ENCODE assay signal across 10 cellular contexts in genomic region chr12:15526033-15526432, GRCh38.
A peak's percentile ranks its signal among the peaks of the same experiment; 100 is the strongest.
DNase-seq lines count a peak whose midpoint lies in the region; ATAC-seq and TF ChIP-seq lines count a peak whose summit lies in the region.
"Had no signal": no experiment of that assay in that cellular context is flagged by ENCODE, and none has a peak within 500 bp of the region (broad histone marks: within the 10 kb centered on the region; RNA-seq: fewer than 3 reads in every experiment).

No MANE protein-coding gene starts in this region.

- peak; percentile 26 for TF ChIP-seq CTCF in foreskin keratinocyte (conservative IDR thresholded peaks at IDR 0.05)

- no peak overlapping the region for H3K27ac Mint-ChIP-seq in T-helper 2 cell treated with Interferon-gamma antibody and Interleukin-4, amounts not matched to agents 5 μg/mL and 100 μg/mL, for 36 hours
- H3K27ac Mint-ChIP-seq in activated naive CD4-positive, alpha-beta T cell treated with anti-CD3 and anti-CD28 coated beads for 36 hours: no peak overlapping the region

- peak; percentile 99 for ATAC-seq in GM18873 (IDR thresholded peaks at IDR 0.05; ENCODE audit: low FRiP score, unreplicated experiment)
- ATAC-seq in HG02571 (IDR thresholded peaks at IDR 0.05; ENCODE audit: unreplicated experiment): peak; percentile 99
- peak; percentile 98 for ATAC-seq in HG03571 (IDR thresholded peaks at IDR 0.05; ENCODE audit: unreplicated experiment)
- peak; percentile 83 for ATAC-seq in foreskin keratinocyte

- no peaks in the 10 kb centered on the region for H3K27me3 ChIP-seq in foreskin keratinocyte

- peak overlapping the region; percentile 31 for H3K27ac ChIP-seq in foreskin keratinocyte
- H3K27ac ChIP-seq: spleen had no signal

- no peaks in the 10 kb centered on the region for H3K36me3 Mint-ChIP-seq in T-helper 2 cell treated with Interferon-gamma antibody and Interleukin-4, amounts not matched to agents 5 μg/mL and 100 μg/mL, for 36 hours (ENCODE audit: low read depth)
- H3K36me3 Mint-ChIP-seq in activated naive CD4-positive, alpha-beta T cell treated with anti-CD3 and anti-CD28 coated beads for 36 hours (ENCODE audit: low read depth): no peaks in the 10 kb centered on the region

- H3K9me3 Mint-ChIP-seq in T-helper 2 cell treated with Interferon-gamma antibody and Interleukin-4, amounts not matched to agents 5 μg/mL and 100 μg/mL, for 36 hours: no peaks in the 10 kb centered on the region
- H3K9me3 Mint-ChIP-seq in activated naive CD4-positive, alpha-beta T cell treated with anti-CD3 and anti-CD28 coated beads for 36 hours: peaks cover 7% of the 10 kb centered on the region

- DNase-seq in foreskin keratinocyte: peak; percentile 31 to 36
- no peak for DNase-seq in H4 (ENCODE audit: low spot score)
- no peak for DNase-seq in T-helper 2 cell treated with Interferon-gamma antibody and Interleukin-4, amounts not matched to agents 5 μg/mL and 100 μg/mL, for 36 hours (ENCODE audit: low spot score)
- no peak for DNase-seq in HEK293T (ENCODE audit: extremely low spot score)
- DNase-seq in activated naive CD4-positive, alpha-beta T cell treated with anti-CD3 and anti-CD28 coated beads for 36 hours: no peak
- DNase-seq: NCI-H2081, spleen had no signal

- H3K4me1 Mint-ChIP-seq in T-helper 2 cell treated with Interferon-gamma antibody and Interleukin-4, amounts not matched to agents 5 μg/mL and 100 μg/mL, for 36 hours (ENCODE audit: low read depth): peaks cover 2% of the 10 kb centered on the region
- no peaks in the 10 kb centered on the region for H3K4me1 Mint-ChIP-seq in activated naive CD4-positive, alpha-beta T cell treated with anti-CD3 and anti-CD28 coated beads for 36 hours (ENCODE audit: low read depth)

- peaks cover 9% of the 10 kb centered on the region for H3K4me1 ChIP-seq in foreskin keratinocyte

- intact Hi-C loops in activated naive CD4-positive, alpha-beta T cell treated with anti-CD3 and anti-CD28 coated beads for 36 hours (cut with micrococcal nuclease): loop anchor here (10.0 kb wide), 1 partner anchor 681 kb away; the partner anchor contains the start of gene ART4

- H3K4me3 Mint-ChIP-seq in T-helper 2 cell treated with Interferon-gamma antibody and Interleukin-4, amounts not matched to agents 5 μg/mL and 100 μg/mL, for 36 hours: no peak overlapping the region
- H3K4me3 Mint-ChIP-seq in activated naive CD4-positive, alpha-beta T cell treated with anti-CD3 and anti-CD28 coated beads for 36 hours: no peak overlapping the region

- POLR2A ChIA-PET in HEK293T (lab: Yijun Ruan, JAX): no interaction called here

- CTCF ChIA-PET in HEK293T (lab: Yijun Ruan, JAX): interaction anchor here (0.9 to 1.0 kb wide), 2 partner anchors 59 to 250 kb away, joined by 3 to 4 read pairs; no protein-coding TSS in a partner anchor
- CTCF ChIA-PET in activated naive CD4-positive, alpha-beta T cell treated with anti-CD3 and anti-CD28 coated beads for 36 hours (lab: Charles Lee): interaction anchor here (0.7 to 2.0 kb wide), 8 partner anchors 8 to 331 kb away, joined by 3 to 8 read pairs (median 4); no protein-coding TSS in a partner anchor

- peaks cover 26% of the 10 kb centered on the region for H3K27me3 Mint-ChIP-seq in T-helper 2 cell treated with Interferon-gamma antibody and Interleukin-4, amounts not matched to agents 5 μg/mL and 100 μg/mL, for 36 hours (ENCODE audit: low read depth)
- peaks cover 5% of the 10 kb centered on the region for H3K27me3 Mint-ChIP-seq in activated naive CD4-positive, alpha-beta T cell treated with anti-CD3 and anti-CD28 coated beads for 36 hours (ENCODE audit: low read depth)

TF ChIP-seq in HEK293T, 16 proteins besides CTCF, POLR2A, EP300 and RAD21:
- no peak for TF ChIP-seq LEF1 (IDR thresholded peaks at IDR 0.05; ENCODE audit: borderline replicate concordance)
- TF ChIP-seq SP1 (IDR thresholded peaks at IDR 0.05): no peak
- TF ChIP-seq ELF4 (IDR thresholded peaks at IDR 0.05): no peak

Comparison
In these comparisons a context has a peak if more than half of its experiments do, and no peak if none do; other contexts are left out.
1. DNase-seq: peak in foreskin keratinocyte (2 of 2); none in H4 (single experiment), T-helper 2 cell treated with Interferon-gamma antibody and Interleukin-4, amounts not matched to agents 5 μg/mL and 100 μg/mL, for 36 hours (single experiment), HEK293T (single experiment) and activated naive CD4-positive, alpha-beta T cell treated with anti-CD3 and anti-CD28 coated beads for 36 hours (single experiment).
2. Peak in every context shown above with its lines, with median percentiles within 50 percentile points of each other: ATAC-seq.